ENCODE assay signal across 1 cellular context in genomic region chr14:67941456-67942018, GRCh38.
TF ChIP-seq lines count a peak whose summit lies in the region.

No MANE protein-coding gene starts in this region.

TF ChIP-seq in WTC11, 78 proteins besides CTCF, POLR2A, EP300 and RAD21 (continued from another document):
- no peak for TF ChIP-seq E2F5 (CRISPR knock-in tag; IDR thresholded peaks at IDR 0.05)
- TF ChIP-seq ZNF138 (CRISPR knock-in tag; conservative IDR thresholded peaks at IDR 0.05), result no peak
- no peak for TF ChIP-seq MAX (CRISPR knock-in tag; IDR thresholded peaks at IDR 0.05)
- TF ChIP-seq AFF4 (CRISPR knock-in tag; IDR thresholded peaks at IDR 0.05; ENCODE audit: borderline replicate concordance), result no peak
TF ChIP-seq in WTC11: peak in this region for 0.
